ENCODE assay signal across 19 cellular contexts in the genomic region with DNA sequence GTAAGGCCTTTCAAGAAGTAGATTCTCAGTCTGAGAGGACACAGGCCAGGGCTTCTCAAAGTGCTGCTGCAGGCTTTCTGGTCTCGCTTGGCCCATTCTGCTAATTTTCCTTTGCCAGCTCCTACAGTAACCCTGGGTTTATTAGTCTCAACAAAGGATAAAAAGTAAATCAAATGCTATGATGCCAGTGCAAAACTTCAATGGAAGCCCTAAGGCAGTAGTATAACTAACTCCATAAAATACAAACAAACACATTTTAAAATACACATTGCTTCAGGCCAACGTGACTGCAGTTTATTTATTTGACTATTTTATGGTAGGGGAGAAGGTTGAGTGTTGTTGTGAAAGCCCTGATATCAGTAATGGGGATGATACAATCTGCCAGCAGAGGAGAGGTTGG.
"Had no signal": no experiment of that assay in that cellular context is flagged by ENCODE, and none has a peak within 500 bp of the region (broad histone marks: within the 10 kb centered on the region; RNA-seq: fewer than 3 reads in every experiment).

No MANE protein-coding gene starts in this region.

- H3K4me3 ChIP-seq: adrenal gland, suprapubic skin, transverse colon, vagina had no signal

- H3K9me3 Mint-ChIP-seq: activated CD4-positive, alpha-beta T cell treated with anti-CD3 and anti-CD28 coated beads, Interleukin-2, amount 10 ng/mL, durations not matched to agents 7 days and 5 days; effector memory CD8-positive, alpha-beta T cell; neural crest cell; stimulated activated naive CD8-positive, alpha-beta T cell treated with anti-CD3 and anti-CD28 coated beads, Interleukin-15, amount 100 ng/mL, for 72 hours had no signal

- FAIRE-seq: keratinocyte had no signal

- H3K4me3 Mint-ChIP-seq: activated CD4-positive, alpha-beta T cell treated with anti-CD3 and anti-CD28 coated beads, Interleukin-2, amount 10 ng/mL, durations not matched to agents 7 days and 5 days; effector memory CD8-positive, alpha-beta T cell; neural crest cell; stimulated activated naive CD8-positive, alpha-beta T cell treated with anti-CD3 and anti-CD28 coated beads, Interleukin-15, amount 100 ng/mL, for 72 hours had no signal

- DNase-seq: activated CD4-positive, alpha-beta T cell treated with anti-CD3 and anti-CD28 coated beads, Interleukin-2, amount 10 ng/mL, durations not matched to agents 7 days and 5 days; activated CD8-positive, alpha-beta memory T cell treated with anti-CD3 and anti-CD28 coated beads for 24 hours; activated CD8-positive, alpha-beta memory T cell treated with anti-CD3 and anti-CD28 coated beads, Interleukin-2, amount 50 U/mL, for 48 hours; activated naive CD4-positive, alpha-beta T cell treated with Interleukin-2 at 50 U/mL for 16 hours; adrenal gland; dermis blood vessel endothelial cell; effector memory CD8-positive, alpha-beta T cell; midbrain; stimulated activated CD4-positive, alpha-beta T cell treated with anti-CD3 and anti-CD28 coated beads, Interleukin-12 subunit alpha, Interleukin-12 subunit beta, amount 100 ng/mL, for 4 hours; stimulated activated CD4-positive, alpha-beta T cell treated with anti-CD3 and anti-CD28 coated beads, Interleukin-1b, Interleukin-23, amount 100 ng/mL, for 48 hours; stimulated activated naive CD8-positive, alpha-beta T cell treated with anti-CD3 and anti-CD28 coated beads, Interleukin-15, amount 100 ng/mL, for 72 hours; T1000; transverse colon had no signal

- H3K27me3 Mint-ChIP-seq: activated CD4-positive, alpha-beta T cell treated with anti-CD3 and anti-CD28 coated beads, Interleukin-2, amount 10 ng/mL, durations not matched to agents 7 days and 5 days; effector memory CD8-positive, alpha-beta T cell; progenitor cell of endocrine pancreas; stimulated activated naive CD8-positive, alpha-beta T cell treated with anti-CD3 and anti-CD28 coated beads, Interleukin-15, amount 100 ng/mL, for 72 hours had no signal

- ATAC-seq: effector memory CD8-positive, alpha-beta T cell; left lobe of liver; stimulated activated naive CD8-positive, alpha-beta T cell treated with anti-CD3 and anti-CD28 coated beads, Interleukin-15, amount 100 ng/mL, for 72 hours had no signal

- H3K4me1 ChIP-seq: adrenal gland, suprapubic skin, transverse colon, vagina had no signal

- H3K9me3 ChIP-seq: adrenal gland, suprapubic skin, transverse colon, vagina had no signal

- H3K27me3 ChIP-seq: adrenal gland, suprapubic skin, transverse colon, vagina had no signal

- H3K27ac Mint-ChIP-seq: activated CD4-positive, alpha-beta T cell treated with anti-CD3 and anti-CD28 coated beads, Interleukin-2, amount 10 ng/mL, durations not matched to agents 7 days and 5 days; effector memory CD8-positive, alpha-beta T cell; progenitor cell of endocrine pancreas; stimulated activated naive CD8-positive, alpha-beta T cell treated with anti-CD3 and anti-CD28 coated beads, Interleukin-15, amount 100 ng/mL, for 72 hours had no signal

- H3K27ac ChIP-seq: adrenal gland, suprapubic skin, vagina had no signal
